In the genomic region with DNA sequence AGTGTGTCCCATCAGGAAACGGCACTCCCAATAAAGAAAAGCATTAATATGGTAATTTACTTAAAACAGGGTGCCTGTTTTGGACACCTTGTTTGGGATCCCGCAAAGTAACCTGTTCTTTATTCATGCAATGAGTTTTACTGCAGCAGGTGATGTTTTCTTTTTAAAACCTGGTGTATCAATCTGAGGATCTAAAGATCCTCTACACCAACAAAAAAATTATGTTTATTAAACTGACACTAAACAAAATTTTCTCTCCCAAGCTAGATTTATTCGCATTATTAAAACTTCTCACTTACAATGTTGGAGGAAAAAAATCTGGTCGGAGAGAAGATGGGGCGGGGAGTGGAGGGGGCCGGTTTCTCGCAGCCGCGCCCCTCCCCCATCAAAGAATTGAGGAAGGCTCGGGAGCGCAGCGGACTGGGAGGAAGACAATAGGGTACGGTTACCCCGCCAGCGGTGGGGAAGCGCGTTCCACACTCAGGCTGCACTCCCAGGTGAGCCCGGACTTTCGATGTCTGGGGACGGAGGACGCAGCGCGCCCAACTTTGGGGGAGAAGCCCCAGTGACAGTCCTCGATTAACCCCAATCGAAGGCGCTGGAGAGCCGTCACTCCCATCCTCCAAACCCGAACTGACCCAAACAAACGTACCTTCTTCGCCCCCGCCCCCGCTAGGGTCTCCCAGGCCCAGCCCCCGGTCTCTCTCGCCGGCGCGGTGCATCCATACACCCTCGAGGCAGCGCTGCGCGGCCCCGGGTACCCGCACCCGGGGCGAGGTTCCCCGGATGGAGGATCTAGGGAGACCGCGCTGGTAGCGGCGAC, we compare ENCODE assay signal across 8 cellular contexts. TPM values are rescaled to one million over a fixed set of nuclear protein-coding genes. Genes with fewer than 3 reads are reported as not detected.
DNase-seq lines count a peak whose midpoint lies in the region; ATAC-seq and TF ChIP-seq lines count a peak whose summit lies in the region.

No MANE protein-coding gene starts in this region.

- no peak overlapping the region for H2AFZ ChIP-seq in SU-DHL-6 (ENCODE audit: low read depth, low read length, severe bottlenecking)

- H3K4me3 ChIP-seq in SU-DHL-6 (ENCODE audit: insufficient read depth, low read length, poor library complexity, severe bottlenecking), result peak overlapping the region; percentile 97
- H3K4me3 ChIP-seq in iPS-11a (ENCODE audit: low read depth, low read length), result peak overlapping the region; percentile 96
- peak overlapping the region; percentile 28 to 62 (median 48) for H3K4me3 ChIP-seq in skin epidermis
- no peak overlapping the region; the same call in 1 of the 2 replicates for H3K4me3 ChIP-seq in MG63

- H3K9ac ChIP-seq in SU-DHL-6 (ENCODE audit: low read length), result peak overlapping the region; percentile 90

- H3K27me3 ChIP-seq in SU-DHL-6 (ENCODE audit: low read length) (no peaks in the 10 kb centered on the region), MG63 (peaks cover 44% of the 10 kb centered on the region)

- ATAC-seq in GM21723 (IDR thresholded peaks at IDR 0.05; ENCODE audit: unreplicated experiment), result no peak

- no peak for TF ChIP-seq CTCF in SU-DHL-6 (IDR thresholded peaks at IDR 0.05; ENCODE audit: insufficient read depth, low read length, poor library complexity, severe bottlenecking)

- H3K9me2 ChIP-seq in SU-DHL-6 (replicated peaks; ENCODE audit: insufficient read depth, low read length), result no peaks in the 10 kb centered on the region

- H3F3A ChIP-seq in SU-DHL-6 (ENCODE audit: insufficient read depth), result peaks cover 21% of the 10 kb centered on the region; the same call in 1 of the 2 replicates

- H4K20me1 ChIP-seq in SU-DHL-6 (ENCODE audit: low read depth, low read length), result peaks cover 17% of the 10 kb centered on the region

- H3K36me3 ChIP-seq in SU-DHL-6 (ENCODE audit: low read length) (peaks cover 10% of the 10 kb centered on the region), MG63 (no peaks in the 10 kb centered on the region)

- peaks cover 30% of the 10 kb centered on the region for H3K79me2 ChIP-seq in SU-DHL-6 (ENCODE audit: insufficient read depth, low read length)

- H3K4me2 ChIP-seq in SU-DHL-6 (ENCODE audit: low read depth, low read length, poor library complexity, severe bottlenecking), result peak overlapping the region; percentile 92

- DNase-seq in NCI-H748 (lab: John Stamatoyannopoulos, UW; ENCODE audit: unreplicated experiment), result peak; percentile 79
- DNase-seq in NCI-H748 treated with DMSO at 0.1 percent for 48 hours (lab: John Stamatoyannopoulos, UW), result no peak
- DNase-seq in MG63, result no peak
- no peak for DNase-seq in UCSD-AML1 (lab: John Stamatoyannopoulos, UW; ENCODE audit: unreplicated experiment)

- H3K9me3 ChIP-seq in SU-DHL-6 (ENCODE audit: insufficient read depth, low read length) (no peaks in the 10 kb centered on the region), MG63 (no peaks in the 10 kb centered on the region)

- H3K27ac ChIP-seq in SU-DHL-6 (ENCODE audit: low read depth, low read length) (peak overlapping the region; percentile 52), skin epidermis (peak overlapping the region in 16 of 21 experiments; percentile 2 to 88 (median 72))

RNA-seq across cellular contexts. Expression of gene CD24, which starts 1.3 kb away (rescaled TPM):
- 0.30 and 1.7 TPM in 2 replicates for total RNA-seq in MG63 (2014; rRNA removed; shearing (Covaris generic); ENCODE audit: low replicate concordance)

RNA-seq across cellular contexts. Expression of gene MTRES1, which starts 54.8 kb away (rescaled TPM):
- 22.9 and 23.6 TPM in 2 replicates for total RNA-seq in MG63 (2014; rRNA removed; shearing (Covaris generic); ENCODE audit: low replicate concordance)
